ENCODE assay signal across 19 cellular contexts in the genomic region with DNA sequence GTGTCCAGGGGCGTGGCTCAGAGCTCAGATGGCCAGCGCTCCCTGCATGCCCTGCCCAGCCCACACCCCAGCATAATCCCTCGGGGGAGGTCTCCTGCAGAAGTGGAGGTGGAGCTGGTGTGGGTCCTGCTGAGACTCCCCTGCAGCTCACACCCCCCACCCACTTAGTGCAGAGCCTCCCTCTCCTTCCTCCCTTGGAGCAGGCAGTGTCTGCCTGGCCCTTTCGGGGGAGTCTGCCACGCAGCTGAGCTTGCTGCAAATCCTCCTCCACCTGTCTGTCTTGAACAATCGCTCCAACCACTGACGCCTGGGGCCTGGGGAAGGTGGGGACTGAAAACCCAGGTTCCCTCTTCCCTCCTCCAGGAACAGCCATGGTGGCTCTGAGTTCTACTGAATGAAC.
DNase-seq lines count a peak whose midpoint lies in the region; ATAC-seq and TF ChIP-seq lines count a peak whose summit lies in the region.
"Had no signal": no experiment of that assay in that cellular context is flagged by ENCODE, and none has a peak within 500 bp of the region (broad histone marks: within the 10 kb centered on the region; RNA-seq: fewer than 3 reads in every experiment).

No MANE protein-coding gene starts in this region.

- no peak overlapping the region for H3K4me3 Mint-ChIP-seq in activated naive CD8-positive, alpha-beta T cell treated with anti-CD3 and anti-CD28 coated beads, Interleukin-2, amount 10 ng/mL, durations not matched to agents 7 days and 5 days
- no peak overlapping the region for H3K4me3 Mint-ChIP-seq in activated naive CD8-positive, alpha-beta T cell treated with anti-CD3 and anti-CD28 coated beads, Interleukin-2, amount 50 U/mL, for 24 hours
- H3K4me3 Mint-ChIP-seq: CD8-positive, alpha-beta memory T cell; HFFc6; IgD-negative memory B cell had no signal

- no peak overlapping the region for H2AFZ ChIP-seq in osteoblast (ENCODE audit: low read length)

- H3K4me2 ChIP-seq in osteoblast (ENCODE audit: insufficient read depth, low read length): no peak overlapping the region
- H3K4me2 ChIP-seq: BLaER1 had no signal

- H4K20me1 ChIP-seq in osteoblast (ENCODE audit: insufficient read depth, low read length): no peaks in the 10 kb centered on the region
- H4K20me1 ChIP-seq: BLaER1 had no signal

- no peaks in the 10 kb centered on the region for H3K9me3 Mint-ChIP-seq in activated naive CD8-positive, alpha-beta T cell treated with anti-CD3 and anti-CD28 coated beads, Interleukin-2, amount 10 ng/mL, durations not matched to agents 7 days and 5 days
- H3K9me3 Mint-ChIP-seq in activated naive CD8-positive, alpha-beta T cell treated with anti-CD3 and anti-CD28 coated beads, Interleukin-2, amount 50 U/mL, for 24 hours: no peaks in the 10 kb centered on the region

- H3K27ac ChIP-seq in osteoblast (ENCODE audit: low read depth, low read length): no peak overlapping the region
- H3K27ac ChIP-seq: 22Rv1, BLaER1 had no signal

- no peaks in the 10 kb centered on the region for H3K27me3 Mint-ChIP-seq in activated naive CD8-positive, alpha-beta T cell treated with anti-CD3 and anti-CD28 coated beads, Interleukin-2, amount 10 ng/mL, durations not matched to agents 7 days and 5 days
- H3K27me3 Mint-ChIP-seq in activated naive CD8-positive, alpha-beta T cell treated with anti-CD3 and anti-CD28 coated beads, Interleukin-2, amount 50 U/mL, for 24 hours: no peaks in the 10 kb centered on the region
- H3K27me3 Mint-ChIP-seq: IgD-negative memory B cell had no signal

- H3K36me3 Mint-ChIP-seq in activated naive CD8-positive, alpha-beta T cell treated with anti-CD3 and anti-CD28 coated beads, Interleukin-2, amount 10 ng/mL, durations not matched to agents 7 days and 5 days: no peaks in the 10 kb centered on the region
- no peaks in the 10 kb centered on the region for H3K36me3 Mint-ChIP-seq in activated naive CD8-positive, alpha-beta T cell treated with anti-CD3 and anti-CD28 coated beads, Interleukin-2, amount 50 U/mL, for 24 hours (ENCODE audit: low read depth)
- H3K36me3 Mint-ChIP-seq: CD8-positive, alpha-beta memory T cell; IgD-negative memory B cell had no signal

- POLR2A ChIA-PET in activated naive CD8-positive, alpha-beta T cell treated with anti-CD3 and anti-CD28 coated beads, Interleukin-2, amount 10 ng/mL, durations not matched to agents 7 days and 5 days (lab: Charles Lee): no interaction called here

- H3K79me2 ChIP-seq in osteoblast (ENCODE audit: insufficient read depth, low read length): no peaks in the 10 kb centered on the region

- no peak for TF ChIP-seq CTCF in osteoblast (IDR thresholded peaks at IDR 0.05; ENCODE audit: extremely low read depth, low read depth, low read length)

- H3K4me3 ChIP-seq in osteoblast (ENCODE audit: insufficient read depth, low read length): no peak overlapping the region
- H3K4me3 ChIP-seq: BLaER1, HAP-1 had no signal

- no peaks in the 10 kb centered on the region for H3K36me3 ChIP-seq in osteoblast (ENCODE audit: insufficient read depth, low read length)
- H3K36me3 ChIP-seq: BLaER1, HAP-1 had no signal

- no peaks in the 10 kb centered on the region for H3K4me1 ChIP-seq in osteoblast (ENCODE audit: insufficient read depth, low read length)
- H3K4me1 ChIP-seq: Caco-2, HAP-1 had no signal

- no peaks in the 10 kb centered on the region for H3K27me3 ChIP-seq in osteoblast (ENCODE audit: insufficient read depth, low read length)
- H3K27me3 ChIP-seq: BLaER1 had no signal

- no peak overlapping the region for H3K27ac Mint-ChIP-seq in activated naive CD8-positive, alpha-beta T cell treated with anti-CD3 and anti-CD28 coated beads, Interleukin-2, amount 10 ng/mL, durations not matched to agents 7 days and 5 days
- H3K27ac Mint-ChIP-seq in activated naive CD8-positive, alpha-beta T cell treated with anti-CD3 and anti-CD28 coated beads, Interleukin-2, amount 50 U/mL, for 24 hours: no peak overlapping the region
- H3K27ac Mint-ChIP-seq: CD8-positive, alpha-beta memory T cell; HFFc6; IgD-negative memory B cell had no signal

- H3K9me3 ChIP-seq in osteoblast (ENCODE audit: low read depth, low read length): no peaks in the 10 kb centered on the region
- H3K9me3 ChIP-seq: BLaER1, Caco-2, HAP-1 had no signal

- peak; percentile 7 for DNase-seq in activated naive CD8-positive, alpha-beta T cell treated with anti-CD3 and anti-CD28 coated beads, Interleukin-2, amount 10 ng/mL, durations not matched to agents 7 days and 5 days
- DNase-seq in activated naive CD8-positive, alpha-beta T cell treated with anti-CD3 and anti-CD28 coated beads, Interleukin-2, amount 50 U/mL, for 24 hours: no peak
- DNase-seq in left kidney (ENCODE audit: low read depth, low spot score): peak; percentile 56
- peak; percentile 26 for DNase-seq in osteoblast (ENCODE audit: insufficient read length, low spot score, missing footprints)
- DNase-seq in NCI-H1048 (lab: John Stamatoyannopoulos, UW): no peak
- no peak for DNase-seq in central memory CD4-positive, alpha-beta T cell
- no peak for DNase-seq in T-helper 9 cell
- no peak for DNase-seq in stimulated activated naive CD4-positive, alpha-beta T cell treated with Interleukin-2 at 50 U/mL for 16 hours (lab: John Stamatoyannopoulos, UW)
- DNase-seq: AML-193; Caco-2; CD8-positive, alpha-beta memory T cell; DND-41; GDM1; GOT3; HFFc6 had no signal

- no peaks in the 10 kb centered on the region for H3K4me1 Mint-ChIP-seq in activated naive CD8-positive, alpha-beta T cell treated with anti-CD3 and anti-CD28 coated beads, Interleukin-2, amount 10 ng/mL, durations not matched to agents 7 days and 5 days
- no peaks in the 10 kb centered on the region for H3K4me1 Mint-ChIP-seq in activated naive CD8-positive, alpha-beta T cell treated with anti-CD3 and anti-CD28 coated beads, Interleukin-2, amount 50 U/mL, for 24 hours
- H3K4me1 Mint-ChIP-seq: CD8-positive, alpha-beta memory T cell; IgD-negative memory B cell had no signal

- no peak for ATAC-seq in activated naive CD8-positive, alpha-beta T cell treated with anti-CD3 and anti-CD28 coated beads, Interleukin-2, amount 10 ng/mL, durations not matched to agents 7 days and 5 days (ENCODE audit: low read depth)
- no peak for ATAC-seq in activated naive CD8-positive, alpha-beta T cell treated with anti-CD3 and anti-CD28 coated beads, Interleukin-2, amount 50 U/mL, for 24 hours

Comparison
In these comparisons a context has a peak if more than half of its experiments do, and no peak if none do; other contexts are left out.
1. DNase-seq: peak in activated naive CD8-positive, alpha-beta T cell treated with anti-CD3 and anti-CD28 coated beads, Interleukin-2, amount 10 ng/mL, durations not matched to agents 7 days and 5 days (single experiment), left kidney (single experiment) and osteoblast (single experiment); none in activated naive CD8-positive, alpha-beta T cell treated with anti-CD3 and anti-CD28 coated beads, Interleukin-2, amount 50 U/mL, for 24 hours (single experiment), NCI-H1048 (single experiment), central memory CD4-positive, alpha-beta T cell (single experiment), T-helper 9 cell (single experiment) and stimulated activated naive CD4-positive, alpha-beta T cell treated with Interleukin-2 at 50 U/mL for 16 hours (single experiment).